ENCODE assay signal across 1 cellular context in genomic region chr6:1391692-1392309, GRCh38.
TF ChIP-seq lines count a peak whose summit lies in the region.

No MANE protein-coding gene starts in this region.

TF ChIP-seq in H1, 55 proteins besides CTCF, POLR2A, EP300 and RAD21:
- TF ChIP-seq ZNF274 (IDR thresholded peaks at IDR 0.05; ENCODE audit: borderline replicate concordance, extremely low read depth, low read length) (no peak), RNF2 (IDR thresholded peaks at IDR 0.05; ENCODE audit: borderline replicate concordance, low read depth, low read length, missing control alignments, poor library complexity, severe bottlenecking) (peak; percentile 9)
